In the genomic region with DNA sequence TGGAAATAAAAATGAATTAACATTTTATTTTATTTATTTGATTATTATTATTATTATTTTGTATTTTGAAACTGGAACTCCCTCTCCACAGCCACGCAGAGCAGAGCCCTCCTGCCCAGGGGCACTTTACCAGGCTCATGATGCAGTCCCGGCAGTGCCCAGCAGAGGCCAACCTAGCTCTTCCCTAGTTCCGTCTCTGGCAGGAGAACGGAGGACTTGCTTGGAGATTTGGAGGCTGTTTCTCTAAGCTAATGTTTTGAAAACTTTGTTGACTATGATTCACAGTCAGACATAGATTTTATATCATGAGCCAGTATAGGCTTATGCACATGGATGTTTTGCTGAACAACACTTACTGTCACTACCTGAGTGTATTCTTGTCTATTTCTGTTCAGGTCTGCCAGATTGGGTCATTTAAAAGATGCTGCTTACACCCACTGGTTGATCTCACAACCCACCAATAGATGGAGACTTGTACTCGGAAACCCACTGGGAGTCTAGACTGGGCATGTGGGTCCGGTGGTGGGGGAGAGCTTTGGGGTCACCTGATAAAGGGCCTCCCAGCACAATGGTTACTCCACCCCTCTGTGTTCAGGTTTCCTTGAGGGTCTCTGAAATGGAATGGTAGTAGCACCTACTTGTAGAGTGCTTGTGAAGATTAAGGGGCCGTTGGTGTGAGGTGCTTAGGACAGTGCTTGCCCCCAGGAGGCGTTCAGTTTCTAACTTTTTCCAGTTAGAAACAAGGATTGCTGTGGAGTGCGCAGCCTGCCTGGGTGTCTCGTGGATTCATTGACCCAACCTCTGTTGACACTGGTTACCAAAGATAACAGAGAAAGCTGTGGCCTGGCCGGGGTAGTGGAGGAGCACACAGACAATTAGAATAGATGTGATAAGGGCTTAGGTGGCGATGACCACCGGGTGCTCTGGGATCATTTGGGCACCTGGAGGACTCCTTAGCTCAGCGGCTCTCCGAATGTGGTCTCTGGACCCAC, we compare ENCODE assay signal across 8 cellular contexts.
DNase-seq lines count a peak whose midpoint lies in the region.

No MANE protein-coding gene starts in this region.

- no peak overlapping the region for H3K9ac ChIP-seq in GM23248

- H3K4me1 ChIP-seq in GM23248 (ENCODE audit: insufficient read depth) = peaks cover 10% of the 10 kb centered on the region

- CTCF ChIA-PET in activated naive CD4-positive, alpha-beta T cell treated with anti-CD3 and anti-CD28 coated beads, Interleukin-2, amount 10 ng/mL, durations not matched to agents 7 days and 5 days (lab: Charles Lee) = interaction anchor here (0.7 to 8.7 kb wide), 24 partner anchors 9 to 377 kb away, joined by 3 to 119 read pairs (median 4); a partner anchor contains a TSS

- H2AFZ ChIP-seq in GM23248 = no peak overlapping the region

- no peaks in the 10 kb centered on the region for H3K79me2 ChIP-seq in GM23248 (ENCODE audit: insufficient read depth)

- 0 out of 2 replicates have a peak, but pooled peaks cover 5% of the 10 kb centered on the region for H3F3A ChIP-seq in GM23248 (ENCODE audit: insufficient read depth)

- H3K9me3 ChIP-seq in GM23248 (ENCODE audit: low read depth) = no peaks in the 10 kb centered on the region

- H3K4me3 Mint-ChIP-seq in activated naive CD4-positive, alpha-beta T cell treated with anti-CD3 and anti-CD28 coated beads, Interleukin-2, amount 10 ng/mL, durations not matched to agents 7 days and 5 days = no peak overlapping the region

- H3K27ac ChIP-seq in GM23248 = no peak overlapping the region

- no peaks in the 10 kb centered on the region for H3K36me3 ChIP-seq in GM23248 (ENCODE audit: low read depth)

- H3K4me3 ChIP-seq in GM23248 = no peak overlapping the region

- H3K4me2 ChIP-seq in GM23248 (ENCODE audit: unreplicated experiment) = no peak overlapping the region

- H4K20me1 ChIP-seq in GM23248 (ENCODE audit: insufficient read depth) = no peaks in the 10 kb centered on the region

- intact Hi-C loops in posterior vena cava (cut with DNase I) = loop anchor here (5.0 to 10.0 kb wide), 3 partner anchors 201 to 376 kb away; a partner anchor contains a TSS

- H3K9me2 ChIP-seq in GM23248 (ENCODE audit: insufficient read depth) = no peaks in the 10 kb centered on the region

- no peaks in the 10 kb centered on the region for H3K27me3 Mint-ChIP-seq in activated naive CD4-positive, alpha-beta T cell treated with anti-CD3 and anti-CD28 coated beads, Interleukin-2, amount 10 ng/mL, durations not matched to agents 7 days and 5 days

- H3K4me1 Mint-ChIP-seq in activated naive CD4-positive, alpha-beta T cell treated with anti-CD3 and anti-CD28 coated beads, Interleukin-2, amount 10 ng/mL, durations not matched to agents 7 days and 5 days = peaks cover 12% of the 10 kb centered on the region

- no peak overlapping the region for H3K27ac Mint-ChIP-seq in activated naive CD4-positive, alpha-beta T cell treated with anti-CD3 and anti-CD28 coated beads, Interleukin-2, amount 10 ng/mL, durations not matched to agents 7 days and 5 days

- no peaks in the 10 kb centered on the region for H3K9me3 Mint-ChIP-seq in activated naive CD4-positive, alpha-beta T cell treated with anti-CD3 and anti-CD28 coated beads, Interleukin-2, amount 10 ng/mL, durations not matched to agents 7 days and 5 days

- DNase-seq in EL (peak; percentile 75), GM23248 (peak; percentile 89), M059J (ENCODE audit: low read depth) (peak; percentile 79), SK-N-DZ (ENCODE audit: low spot score) (peak; percentile 74), glomerular visceral epithelial cell (ENCODE audit: extremely low spot score) (peak; percentile 76), posterior vena cava (ENCODE audit: low spot score) (peak; percentile 86), mesenteric fat pad (ENCODE audit: low spot score) (no peak)
- peak; percentile 77 for DNase-seq in activated naive CD4-positive, alpha-beta T cell treated with anti-CD3 and anti-CD28 coated beads, Interleukin-2, amount 10 ng/mL, durations not matched to agents 7 days and 5 days

- H3K36me3 Mint-ChIP-seq in activated naive CD4-positive, alpha-beta T cell treated with anti-CD3 and anti-CD28 coated beads, Interleukin-2, amount 10 ng/mL, durations not matched to agents 7 days and 5 days = no peaks in the 10 kb centered on the region

- 59 to 61% methylated on average over 15 of the region's 15 CpGs for WGBS in GM23248 (ENCODE audit: low coverage in 1 of 2, low lambda C conversion rate in 2 of 2, missing lambda C conversion rate in 2 of 2), 2 experiments

- no peaks in the 10 kb centered on the region for H3K27me3 ChIP-seq in GM23248 (replicated peaks; ENCODE audit: insufficient read depth)

- in situ Hi-C loops in GM23248 (cut with MboI) = loop anchor here (10.0 kb wide), 1 partner anchor 373 kb away; a partner anchor contains a TSS
